9 cellular contexts compared by ENCODE assay signal in genomic region chr19:48741222-48741999, GRCh38. TPM values are rescaled to one million over a fixed set of nuclear protein-coding genes. Genes with fewer than 3 reads are reported as not detected.
DNase-seq lines count a peak whose midpoint lies in the region; ATAC-seq and TF ChIP-seq lines count a peak whose summit lies in the region.
"Had no signal": no experiment of that assay in that cellular context is flagged by ENCODE, and none has a peak within 500 bp of the region (broad histone marks: within the 10 kb centered on the region; RNA-seq: fewer than 3 reads in every experiment).

No MANE protein-coding gene starts in this region.

- TF ChIP-seq EP300 in gastroesophageal sphincter (IDR thresholded peaks at IDR 0.05) = no peak

- TF ChIP-seq POLR2A in gastroesophageal sphincter (IDR thresholded peaks at IDR 0.05) (no peak), spleen (IDR thresholded peaks at IDR 0.05) (no peak)

- H3K4me1 ChIP-seq in gastroesophageal sphincter (peaks cover 0 to 34% (median 0%) of the 10 kb centered on the region in 3 donors), spleen (peaks cover 0 to 74% (median 35%) of the 10 kb centered on the region in 6 donors), aorta (ENCODE audit: control insufficient read depth in 1 of 2, insufficient read depth in 2 of 2, low read length in 2 of 2) (no peaks in the 10 kb centered on the region)

- DNase-seq in GM13977 (ENCODE audit: low spot score) (peak; percentile 60), SW480 (ENCODE audit: low spot score) (peak; percentile 64), spleen (peak; percentile 80), aorta (no peak), COR-L47 (lab: John Stamatoyannopoulos, UW) (no peak)

- ATAC-seq in gastroesophageal sphincter (no peak), aorta (ENCODE audit: low FRiP score) (no peak), HG03460 (IDR thresholded peaks at IDR 0.05; ENCODE audit: unreplicated experiment) (no peak), GM21723 (IDR thresholded peaks at IDR 0.05; ENCODE audit: unreplicated experiment) (no peak)

- H3K27ac ChIP-seq in gastroesophageal sphincter (peak overlapping the region in 3 of 4 donors; percentile 49 to 80 (median 73)), spleen (peak overlapping the region; percentile 66 to 85 (median 81)), aorta (ENCODE audit: low read depth in 1 of 2, low read length in 2 of 2) (no peak overlapping the region)

- peaks cover 15% of the 10 kb centered on the region for H3K27me3 ChIP-seq in gastroesophageal sphincter
- H3K27me3 ChIP-seq in spleen (replicated peaks in 1 of 7) = peaks cover 0 to 40% (median 20%) of the 10 kb centered on the region in 7 donors
- no peaks in the 10 kb centered on the region for H3K27me3 ChIP-seq in aorta (ENCODE audit: control insufficient read depth in 1 of 2, insufficient read depth in 2 of 2, low read length in 1 of 2)

- in situ Hi-C loops in GM13977 (cut with MboI; ENCODE audit: low pct_unique_long_range_greater_than_20kb, low sequenced_read_pairs, unreplicated experiment) = no loop called here

- 68% methylated on average over 7 of the region's 32 CpGs; no CpG with 5 or more reads in 1 of the 2 donors for WGBS in gastroesophageal sphincter (ENCODE audit: low coverage in 1 of 2), 2 donors
- WGBS in spleen, 5 donors = 33 to 44% (median 38%) methylated on average over 30 to 32 of the region's 32 CpGs
- 56 to 58% methylated on average over 31 to 32 of the region's 32 CpGs for WGBS in aorta, 2 donors

- H3K4me3 ChIP-seq in gastroesophageal sphincter = peak overlapping the region in 1 of 2 donors; percentile 62
- peak overlapping the region in 2 of 8 donors; percentile 62 to 83 for H3K4me3 ChIP-seq in spleen
- no peak overlapping the region for H3K4me3 ChIP-seq in aorta (ENCODE audit: low read length in 2 of 2)

- TF ChIP-seq CTCF in GM13977 (IDR thresholded peaks at IDR 0.05; ENCODE audit: extremely low read depth, insufficient read depth, missing control alignments) (no peak), gastroesophageal sphincter (IDR thresholded peaks at IDR 0.05) (no peak), spleen (IDR thresholded peaks at IDR 0.05 in 8 of 11, conservative IDR thresholded peaks at IDR 0.05 in 3 of 11) (no peak)

- intact Hi-C loops in spleen (cut with DNase I; ENCODE audit: low total_unique reads) = no loop called here
- intact Hi-C loops in aorta (cut with DNase I) = no loop called here

- H3K9me3 ChIP-seq in gastroesophageal sphincter (no peaks in the 10 kb centered on the region), spleen (peaks cover 0 to 7% (median 0%) of the 10 kb centered on the region in 8 donors), aorta (ENCODE audit: control insufficient read depth, low read length) (no peaks in the 10 kb centered on the region)

- no peaks in the 10 kb centered on the region for H3K36me3 ChIP-seq in gastroesophageal sphincter
- H3K36me3 ChIP-seq in spleen = no peaks in the 10 kb centered on the region
- no peaks in the 10 kb centered on the region for H3K36me3 ChIP-seq in aorta (ENCODE audit: control insufficient read depth in 1 of 2, insufficient read depth in 2 of 2, low read length in 1 of 2)

RNA-seq across cellular contexts. Expression of gene RASIP1, which starts 1.0 kb away (rescaled TPM):
- 10 to 100 TPM in 3 of 4 donors, 1 to 10 TPM in 1; 9.8 to 16.4 (median 10.3) TPM for total RNA-seq in gastroesophageal sphincter
- total RNA-seq in spleen = 10 to 100 TPM; 30.3 to 78.1 (median 39.8) TPM
- polyA plus RNA-seq in spleen = 10 to 100 TPM; 15.1 to 62.8 (median 42.1) TPM
- 10 to 100 TPM; 15.4 to 31.2 TPM for total RNA-seq in aorta
- 1 to 10 TPM; 1.8 to 3.4 TPM for polyA plus RNA-seq in aorta

RNA-seq across cellular contexts. Expression of gene IZUMO1, which starts 5.3 kb away (rescaled TPM):
- total RNA-seq in gastroesophageal sphincter (under 1 TPM in 1 of 4 donors, not detected in 3; 0.27 TPM), spleen (1 to 10 TPM in 5 of 7 donors, under 1 TPM in 1, not detected in 1; 0.84 to 5.3 (median 1.8) TPM), aorta (1 to 10 TPM in 1 of 2 donors, under 1 TPM in 1; 0.66 to 1.6 TPM)
- polyA plus RNA-seq in spleen (1 to 10 TPM in 1 of 3 donors, under 1 TPM in 2; 0.26 to 1.0 (median 0.50) TPM), aorta (under 1 TPM in 1 of 2 donors, not detected in 1; 0.10 TPM)
- total RNA-seq: urinary bladder had no signal
- polyA plus RNA-seq: urinary bladder had no signal

RNA-seq across cellular contexts. Expression of gene FUT1, which starts 11.0 kb away (rescaled TPM):
- 1 to 10 TPM in 3 of 4 donors, under 1 TPM in 1; 0.54 to 3.5 (median 2.6) TPM for total RNA-seq in gastroesophageal sphincter
- 10 to 100 TPM in 4 of 7 donors, 1 to 10 TPM in 3; 5.6 to 22.9 (median 10.0) TPM for total RNA-seq in spleen
- polyA plus RNA-seq in spleen = 1 to 10 TPM; 1.0 to 6.5 (median 2.7) TPM
- total RNA-seq in aorta = 1 to 10 TPM; 2.3 to 4.4 TPM
- under 1 TPM in 1 of 2 donors, not detected in 1; 0.05 TPM for polyA plus RNA-seq in aorta

RNA-seq across cellular contexts. Expression of gene FGF21, which starts 13.9 kb away (rescaled TPM):
- not detected for total RNA-seq in gastroesophageal sphincter
- not detected for total RNA-seq in spleen
- polyA plus RNA-seq in spleen = not detected
- total RNA-seq in aorta = not detected
- not detected for polyA plus RNA-seq in aorta
- total RNA-seq: urinary bladder had no signal
- polyA plus RNA-seq: urinary bladder had no signal

RNA-seq across cellular contexts. Expression of gene MAMSTR, which starts 21.9 kb away (rescaled TPM):
- 1 to 10 TPM in 2 of 4 donors, under 1 TPM in 2; 0.25 to 3.7 (median 1.3) TPM for total RNA-seq in gastroesophageal sphincter
- 10 to 100 TPM in 1 of 7 donors, 1 to 10 TPM in 6; 3.1 to 10.3 (median 4.0) TPM for total RNA-seq in spleen
- 10 to 100 TPM in 1 of 3 donors, 1 to 10 TPM in 1, under 1 TPM in 1; 0.93 to 10.7 (median 3.6) TPM for polyA plus RNA-seq in spleen
- 1 to 10 TPM in 1 of 2 donors, under 1 TPM in 1; 0.58 to 3.7 TPM for total RNA-seq in aorta
- 1 to 10 TPM in 1 of 2 donors, under 1 TPM in 1; 1.00 to 3.3 TPM for polyA plus RNA-seq in aorta

Comparison
In these comparisons a context has a peak if more than half of its experiments do, and no peak if none do; other contexts are left out.
1. DNase-seq: peak in GM13977 (single experiment), SW480 (single experiment) and spleen (single experiment); none in aorta (0 of 2) and COR-L47 (single experiment).
2. H3K27ac ChIP-seq: peak in gastroesophageal sphincter (3 of 4) and spleen (8 of 8); none in aorta (0 of 2).